12 cellular contexts compared by ENCODE assay signal in the genomic region with DNA sequence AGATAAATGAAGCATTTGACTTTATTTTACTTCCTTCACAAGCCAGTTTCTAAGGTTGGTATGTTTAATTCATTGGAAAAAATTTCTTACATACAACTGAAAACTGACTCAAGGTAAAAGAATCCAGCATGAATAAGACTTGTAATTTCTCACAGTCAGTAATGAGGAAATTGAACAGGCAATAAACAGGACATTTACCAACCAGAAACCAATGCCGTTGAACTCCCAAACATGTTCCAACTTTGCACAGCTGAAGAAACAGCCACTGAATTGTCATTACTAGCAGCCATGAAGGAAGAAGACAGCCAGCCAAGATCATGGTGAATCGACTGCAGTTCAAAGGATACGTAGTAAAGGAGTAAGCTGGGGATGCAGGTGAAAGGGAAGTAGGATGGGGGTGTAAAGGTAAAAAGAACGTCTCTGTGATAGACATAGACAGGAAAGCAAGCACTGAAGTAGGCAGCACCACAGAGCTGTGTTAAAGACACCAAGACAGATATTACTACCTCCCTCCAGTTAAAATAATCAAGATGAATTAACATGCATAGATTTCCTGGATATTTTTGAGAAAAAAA. TPM values are rescaled to one million over a fixed set of nuclear protein-coding genes. Genes with fewer than 3 reads are reported as not detected.
DNase-seq lines count a peak whose midpoint lies in the region; ATAC-seq and TF ChIP-seq lines count a peak whose summit lies in the region.
"Had no signal": no experiment of that assay in that cellular context is flagged by ENCODE, and none has a peak within 500 bp of the region (broad histone marks: within the 10 kb centered on the region; RNA-seq: fewer than 3 reads in every experiment).

No MANE protein-coding gene starts in this region.

- H3K27me3 Mint-ChIP-seq in activated CD4-positive, alpha-beta T cell treated with anti-CD3 and anti-CD28 coated beads for 36 hours = no peaks in the 10 kb centered on the region
- H3K27me3 Mint-ChIP-seq: activated CD4-positive, alpha-beta memory T cell treated with anti-CD3 and anti-CD28 coated beads, Interleukin-2, amount 10 ng/mL, durations not matched to agents 7 days and 5 days had no signal

- no peak for TF ChIP-seq CTCF in breast epithelium (IDR thresholded peaks at IDR 0.05)

- DNase-seq in HCEC 1CT (peak; percentile 69), breast epithelium (ENCODE audit: low spot score in 2 of 2) (no peak), glomerular visceral epithelial cell (ENCODE audit: extremely low spot score) (peak; percentile 18), NCI-H1092 treated with DMSO at 0.1 percent for 48 hours (lab: John Stamatoyannopoulos, UW) (no peak), NCI-H2107 (lab: John Stamatoyannopoulos, UW) (no peak), Kasumi-1 (lab: John Stamatoyannopoulos, UW) (no peak)
- DNase-seq in activated CD4-positive, alpha-beta T cell treated with anti-CD3 and anti-CD28 coated beads for 36 hours = no peak
- DNase-seq: activated CD4-positive, alpha-beta memory T cell treated with anti-CD3 and anti-CD28 coated beads, Interleukin-2, amount 10 ng/mL, durations not matched to agents 7 days and 5 days; activated naive CD4-positive, alpha-beta T cell treated with Interleukin-2 at 50 U/mL for 16 hours; NCI-H1930; T-helper 1 cell had no signal

- peaks cover 13% of the 10 kb centered on the region for H3K36me3 Mint-ChIP-seq in activated CD4-positive, alpha-beta T cell treated with anti-CD3 and anti-CD28 coated beads for 36 hours (ENCODE audit: low read depth)

- H3K27me3 ChIP-seq in breast epithelium = no peaks in the 10 kb centered on the region

- no peaks in the 10 kb centered on the region for H3K36me3 ChIP-seq in breast epithelium
- H3K36me3 ChIP-seq: HAP-1 had no signal

- H3K9me3 ChIP-seq in breast epithelium = no peaks in the 10 kb centered on the region
- H3K9me3 ChIP-seq: HAP-1 had no signal

- no peak for TF ChIP-seq POLR2A in breast epithelium (IDR thresholded peaks at IDR 0.05)

- H3K4me3 Mint-ChIP-seq in activated CD4-positive, alpha-beta T cell treated with anti-CD3 and anti-CD28 coated beads for 36 hours = no peak overlapping the region
- H3K4me3 Mint-ChIP-seq: activated CD4-positive, alpha-beta memory T cell treated with anti-CD3 and anti-CD28 coated beads, Interleukin-2, amount 10 ng/mL, durations not matched to agents 7 days and 5 days had no signal

- no peak overlapping the region for H3K27ac Mint-ChIP-seq in activated CD4-positive, alpha-beta T cell treated with anti-CD3 and anti-CD28 coated beads for 36 hours
- H3K27ac Mint-ChIP-seq: activated CD4-positive, alpha-beta memory T cell treated with anti-CD3 and anti-CD28 coated beads, Interleukin-2, amount 10 ng/mL, durations not matched to agents 7 days and 5 days had no signal

- no peak overlapping the region for H3K4me3 ChIP-seq in breast epithelium
- H3K4me3 ChIP-seq: HAP-1 had no signal

- H3K4me1 ChIP-seq in breast epithelium = no peaks in the 10 kb centered on the region
- H3K4me1 ChIP-seq: HAP-1 had no signal

- CTCF ChIA-PET in activated CD4-positive, alpha-beta T cell treated with anti-CD3 and anti-CD28 coated beads for 36 hours (lab: Charles Lee) = interaction anchor here (0.6 kb wide), 1 partner anchor 74 kb away, joined by 4 read pairs; no protein-coding TSS in a partner anchor

- no peak for ATAC-seq in activated CD4-positive, alpha-beta T cell treated with anti-CD3 and anti-CD28 coated beads for 36 hours

- H3K4me1 Mint-ChIP-seq in activated CD4-positive, alpha-beta T cell treated with anti-CD3 and anti-CD28 coated beads for 36 hours = no peaks in the 10 kb centered on the region
- H3K4me1 Mint-ChIP-seq: activated CD4-positive, alpha-beta memory T cell treated with anti-CD3 and anti-CD28 coated beads, Interleukin-2, amount 10 ng/mL, durations not matched to agents 7 days and 5 days had no signal

- POLR2A ChIA-PET in activated CD4-positive, alpha-beta T cell treated with anti-CD3 and anti-CD28 coated beads for 36 hours (lab: Charles Lee) = no interaction called here

- peak overlapping the region; percentile 41 to 63 for H3K27ac ChIP-seq in breast epithelium

- H3K9me3 Mint-ChIP-seq in activated CD4-positive, alpha-beta T cell treated with anti-CD3 and anti-CD28 coated beads for 36 hours (ENCODE audit: low read depth) = no peaks in the 10 kb centered on the region
- H3K9me3 Mint-ChIP-seq: activated CD4-positive, alpha-beta memory T cell treated with anti-CD3 and anti-CD28 coated beads, Interleukin-2, amount 10 ng/mL, durations not matched to agents 7 days and 5 days had no signal

- intact Hi-C loops in breast epithelium (cut with DNase I; ENCODE audit: low total_unique reads) = no loop called here
- intact Hi-C loops in activated CD4-positive, alpha-beta T cell treated with anti-CD3 and anti-CD28 coated beads for 36 hours (cut with DNase I, micrococcal nuclease) = no loop called here

RNA-seq across cellular contexts. Expression of a gene that starts 21.3 kb away (rescaled TPM):
- total RNA-seq in breast epithelium = 100 to 1,000 TPM in 1 of 3 donors, 10 to 100 TPM in 2; 23.7 to 204 (median 70.1) TPM
- total RNA-seq in activated CD4-positive, alpha-beta T cell treated with anti-CD3 and anti-CD28 coated beads for 36 hours = 10 to 100 TPM in 1 of 2 experiments, 1 to 10 TPM in 1; 8.0 to 13.1 TPM

Comparison
In these comparisons a context has a peak if more than half of its experiments do, and no peak if none do; other contexts are left out.
1. DNase-seq: peak in HCEC 1CT (single experiment) and glomerular visceral epithelial cell (single experiment); none in breast epithelium (0 of 2), activated CD4-positive, alpha-beta T cell treated with anti-CD3 and anti-CD28 coated beads for 36 hours (single experiment), NCI-H1092 treated with DMSO at 0.1 percent for 48 hours (single experiment), NCI-H2107 (single experiment) and Kasumi-1 (0 of 2).